ENCODE assay signal across 1 cellular context in the genomic region with DNA sequence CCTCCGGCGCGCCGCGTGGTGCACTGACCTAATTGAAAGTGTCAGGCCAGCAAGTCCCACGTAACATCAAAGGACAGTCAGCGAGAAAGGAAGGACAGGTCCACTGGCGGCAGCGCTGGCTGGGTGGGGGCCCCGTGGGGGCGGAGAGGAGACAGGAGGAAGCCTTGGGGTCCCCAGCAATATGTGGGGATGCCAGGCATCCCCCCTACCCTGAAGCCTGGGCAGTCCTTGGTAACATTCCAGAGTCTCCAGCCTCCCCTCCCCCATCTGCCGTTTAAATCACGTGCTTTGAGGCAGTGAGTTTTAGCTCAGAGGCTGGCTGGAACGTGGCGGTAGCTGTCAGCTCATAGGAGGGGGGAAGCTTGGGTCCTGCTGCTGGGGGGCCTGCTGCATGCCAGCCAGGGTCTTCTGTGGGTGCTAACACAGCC.
TF ChIP-seq lines count a peak whose summit lies in the region.

No MANE protein-coding gene starts in this region.

TF ChIP-seq in HepG2, 621 proteins besides CTCF, POLR2A, EP300 and RAD21 (continued from another document):
- 0 out of 2 replicates have a peak, but pooled peaks have one; percentile 12 for TF ChIP-seq USF2 (IDR thresholded peaks at IDR 0.05; ENCODE audit: low read depth, low read length)
- peak; percentile 48; the same call in 1 of the 2 replicates for TF ChIP-seq USF2 (CRISPR knock-in tag; IDR thresholded peaks at IDR 0.05; ENCODE audit: borderline replicate concordance)
- TF ChIP-seq PATZ1 (CRISPR knock-in tag; IDR thresholded peaks at IDR 0.05) = peak; percentile 17; the same call in 1 of the 2 replicates
- 0 out of 2 replicates have a peak, but pooled peaks have one; percentile 15 for TF ChIP-seq MAZ (IDR thresholded peaks at IDR 0.05; ENCODE audit: borderline replicate concordance, low read depth, low read length)
- no peak for TF ChIP-seq MAZ (CRISPR knock-in tag; IDR thresholded peaks at IDR 0.05; ENCODE audit: low read depth)
- TF ChIP-seq BHLHE40 (IDR thresholded peaks at IDR 0.05; ENCODE audit: low read length) = peak; percentile 82
- peak; percentile 59; the same call in 1 of the 2 replicates for TF ChIP-seq TGIF2 (CRISPR knock-in tag; IDR thresholded peaks at IDR 0.05)
- 0 out of 2 replicates have a peak, but pooled peaks have one; percentile 5 for TF ChIP-seq FOSL2 (CRISPR knock-in tag; IDR thresholded peaks at IDR 0.05)
- TF ChIP-seq TEAD3 (CRISPR knock-in tag; optimal IDR thresholded peaks at IDR 0.05; ENCODE audit: borderline replicate concordance) = peak; percentile 30
- no peak for TF ChIP-seq ATF7 (IDR thresholded peaks at IDR 0.05)
- no peak for TF ChIP-seq ATF7 (CRISPR knock-in tag; IDR thresholded peaks at IDR 0.05)
- peak; percentile 57; the same call in 1 of the 2 replicates for TF ChIP-seq TFE3 (CRISPR knock-in tag; IDR thresholded peaks at IDR 0.05)
- TF ChIP-seq, protein P1, sequence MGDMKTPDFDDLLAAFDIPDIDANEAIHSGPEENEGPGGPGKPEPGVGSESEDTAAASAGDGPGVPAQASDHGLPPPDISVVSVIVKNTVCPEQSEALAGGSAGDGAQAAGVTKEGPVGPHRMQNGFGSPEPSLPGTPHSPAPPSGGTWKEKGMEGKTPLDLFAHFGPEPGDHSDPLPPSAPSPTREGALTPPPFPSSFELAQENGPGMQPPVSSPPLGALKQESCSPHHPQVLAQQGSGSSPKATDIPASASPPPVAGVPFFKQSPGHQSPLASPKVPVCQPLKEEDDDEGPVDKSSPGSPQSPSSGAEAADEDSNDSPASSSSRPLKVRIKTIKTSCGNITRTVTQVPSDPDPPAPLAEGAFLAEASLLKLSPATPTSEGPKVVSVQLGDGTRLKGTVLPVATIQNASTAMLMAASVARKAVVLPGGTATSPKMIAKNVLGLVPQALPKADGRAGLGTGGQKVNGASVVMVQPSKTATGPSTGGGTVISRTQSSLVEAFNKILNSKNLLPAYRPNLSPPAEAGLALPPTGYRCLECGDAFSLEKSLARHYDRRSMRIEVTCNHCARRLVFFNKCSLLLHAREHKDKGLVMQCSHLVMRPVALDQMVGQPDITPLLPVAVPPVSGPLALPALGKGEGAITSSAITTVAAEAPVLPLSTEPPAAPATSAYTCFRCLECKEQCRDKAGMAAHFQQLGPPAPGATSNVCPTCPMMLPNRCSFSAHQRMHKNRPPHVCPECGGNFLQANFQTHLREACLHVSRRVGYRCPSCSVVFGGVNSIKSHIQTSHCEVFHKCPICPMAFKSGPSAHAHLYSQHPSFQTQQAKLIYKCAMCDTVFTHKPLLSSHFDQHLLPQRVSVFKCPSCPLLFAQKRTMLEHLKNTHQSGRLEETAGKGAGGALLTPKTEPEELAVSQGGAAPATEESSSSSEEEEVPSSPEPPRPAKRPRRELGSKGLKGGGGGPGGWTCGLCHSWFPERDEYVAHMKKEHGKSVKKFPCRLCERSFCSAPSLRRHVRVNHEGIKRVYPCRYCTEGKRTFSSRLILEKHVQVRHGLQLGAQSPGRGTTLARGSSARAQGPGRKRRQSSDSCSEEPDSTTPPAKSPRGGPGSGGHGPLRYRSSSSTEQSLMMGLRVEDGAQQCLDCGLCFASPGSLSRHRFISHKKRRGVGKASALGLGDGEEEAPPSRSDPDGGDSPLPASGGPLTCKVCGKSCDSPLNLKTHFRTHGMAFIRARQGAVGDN (CRISPR knock-in tag; IDR thresholded peaks at IDR 0.05) = peak; percentile 44; the same call in 1 of the 2 replicates
- TF ChIP-seq PHF21A (CRISPR knock-in tag; IDR thresholded peaks at IDR 0.05) = no peak
- peak; percentile 2; the same call in 1 of the 2 replicates for TF ChIP-seq ARID4A (CRISPR knock-in tag; IDR thresholded peaks at IDR 0.05; ENCODE audit: borderline replicate concordance)
- 0 out of 2 replicates have a peak, but pooled peaks have one; percentile 5 for TF ChIP-seq HIVEP1 (CRISPR knock-in tag; IDR thresholded peaks at IDR 0.05)
- TF ChIP-seq MAFF (IDR thresholded peaks at IDR 0.05; ENCODE audit: low read depth, low read length) = no peak
- TF ChIP-seq, protein P2, sequence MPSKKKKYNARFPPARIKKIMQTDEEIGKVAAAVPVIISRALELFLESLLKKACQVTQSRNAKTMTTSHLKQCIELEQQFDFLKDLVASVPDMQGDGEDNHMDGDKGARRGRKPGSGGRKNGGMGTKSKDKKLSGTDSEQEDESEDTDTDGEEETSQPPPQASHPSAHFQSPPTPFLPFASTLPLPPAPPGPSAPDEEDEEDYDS (CRISPR knock-in tag; IDR thresholded peaks at IDR 0.05) = no peak
